In the genomic region with DNA sequence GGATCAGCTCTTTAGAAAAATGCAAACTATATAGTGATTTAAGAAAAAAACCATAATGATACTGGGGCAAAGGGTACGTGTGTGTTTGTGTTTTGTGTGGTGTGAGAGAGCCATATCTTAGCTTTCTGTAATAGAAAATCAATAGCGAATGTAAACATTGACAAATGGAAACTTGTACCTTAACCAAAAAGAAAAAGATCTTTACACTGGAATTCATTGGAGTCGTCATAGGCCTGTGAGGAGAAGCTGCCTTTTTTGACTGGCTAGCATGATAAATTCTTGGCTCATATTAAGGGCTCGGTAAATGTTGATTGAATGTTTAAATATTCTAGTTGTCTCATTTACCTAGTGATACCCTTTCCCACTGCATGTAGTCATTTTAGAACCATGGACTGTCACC, we compare ENCODE assay signal across 8 cellular contexts.
"Had no signal": no experiment of that assay in that cellular context is flagged by ENCODE, and none has a peak within 500 bp of the region (broad histone marks: within the 10 kb centered on the region; RNA-seq: fewer than 3 reads in every experiment).

No MANE protein-coding gene starts in this region.

- ATAC-seq: GM12878 had no signal

- DNase-seq: GDM1, GF-D8 had no signal

- H3K4me3 ChIP-seq: GM12878 had no signal

- FAIRE-seq: G401.6, GM12878, GM12891, GM12892, GM18507, GM19239 had no signal
